10 cellular contexts compared by ENCODE assay signal in the genomic region with DNA sequence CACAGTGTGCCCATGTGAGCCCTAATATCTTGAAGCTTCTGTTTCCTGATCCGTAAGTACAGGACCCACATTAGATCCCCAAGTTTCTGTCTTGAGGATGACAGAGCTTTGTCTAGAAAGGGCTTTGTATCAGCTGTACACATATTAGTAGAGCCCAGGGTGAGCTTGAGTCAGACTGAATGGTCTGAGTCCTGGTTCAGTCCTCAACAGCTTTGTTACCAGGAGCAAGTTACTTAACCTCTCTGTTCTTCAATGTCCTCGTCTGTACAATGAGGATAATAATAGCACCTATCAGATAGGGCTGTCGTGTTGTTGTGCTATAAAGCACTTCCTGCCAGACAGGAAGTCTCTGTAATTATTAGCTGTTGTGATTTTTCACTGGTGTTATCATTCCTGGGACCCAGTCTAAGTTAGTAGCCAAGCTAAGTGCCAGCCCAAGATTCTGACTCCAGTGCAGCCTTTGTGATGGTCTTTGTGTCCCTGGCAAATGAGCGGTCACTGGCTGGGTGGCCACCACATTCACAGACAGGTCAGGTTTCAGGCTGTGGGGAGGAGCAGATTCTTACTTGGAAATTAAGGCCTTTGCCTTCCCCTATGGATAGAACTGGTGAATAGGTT. TPM values are rescaled to one million over a fixed set of nuclear protein-coding genes. Genes with fewer than 3 reads are reported as not detected.
A peak's percentile ranks its signal among the peaks of the same experiment; 100 is the strongest.
DNase-seq lines count a peak whose midpoint lies in the region; ATAC-seq, FAIRE-seq and TF ChIP-seq lines count a peak whose summit lies in the region.
"Had no signal": no experiment of that assay in that cellular context is flagged by ENCODE, and none has a peak within 500 bp of the region (broad histone marks: within the 10 kb centered on the region; RNA-seq: fewer than 3 reads in every experiment).

No MANE protein-coding gene starts in this region.

- H3K9me3 ChIP-seq in heart right ventricle (no peaks in the 10 kb centered on the region), mesodermal cell (ENCODE audit: control insufficient read depth, low read length) (no peaks in the 10 kb centered on the region)

- TF ChIP-seq CTCF in heart right ventricle (IDR thresholded peaks at IDR 0.05) = no peak
- TF ChIP-seq CTCF in brain microvascular endothelial cell (IDR thresholded peaks at IDR 0.05; ENCODE audit: low read depth, low read length, missing control alignments) = no peak

- DNase-seq in heart right ventricle (no peak), Right ventricle myocardium superior (no peak), brain microvascular endothelial cell (peak; percentile 12), urothelium cell line (ENCODE audit: low spot score) (no peak), G401 (ENCODE audit: low spot score) (no peak)
- DNase-seq in NK-92 treated with Interleukin-12 subunit alpha and Interleukin-12 subunit beta, amount 100 ng/mL, for 24 hours (lab: John Stamatoyannopoulos, UW) = no peak
- DNase-seq: effector CD8-positive, alpha-beta T cell; occipital lobe had no signal

- H3K4me3 ChIP-seq in heart right ventricle = no peak overlapping the region
- no peak overlapping the region for H3K4me3 ChIP-seq in brain microvascular endothelial cell (ENCODE audit: low read depth, low read length)
- no peak overlapping the region for H3K4me3 ChIP-seq in mesodermal cell (ENCODE audit: extremely low read depth, insufficient read depth, low read length, poor library complexity, severe bottlenecking)

- intact Hi-C loops in heart right ventricle (cut with DNase I) (no loop called here), Right ventricle myocardium superior (cut with DNase I) (no loop called here)

- H3K27me3 ChIP-seq in heart right ventricle = no peaks in the 10 kb centered on the region
- H3K27me3 ChIP-seq in brain microvascular endothelial cell (replicated peaks) = no peaks in the 10 kb centered on the region

- H3K36me3 ChIP-seq in heart right ventricle = peaks cover 0 to 9% (median 0%) of the 10 kb centered on the region in 9 donors
- H3K36me3 ChIP-seq in brain microvascular endothelial cell (replicated peaks) = no peaks in the 10 kb centered on the region
- no peaks in the 10 kb centered on the region for H3K36me3 ChIP-seq in mesodermal cell (ENCODE audit: control insufficient read depth, insufficient read depth, low read length)

- peaks cover 0 to 81% (median 52%) of the 10 kb centered on the region in 9 donors for H3K4me1 ChIP-seq in heart right ventricle
- H3K4me1 ChIP-seq in mesodermal cell (ENCODE audit: control insufficient read depth, insufficient read depth, low read length, poor library complexity, severe bottlenecking) = peaks cover 28% of the 10 kb centered on the region

- peak overlapping the region in 9 of 10 donors; percentile 6 to 73 (median 49) for H3K27ac ChIP-seq in heart right ventricle
- peak overlapping the region; percentile 39 for H3K27ac ChIP-seq in brain microvascular endothelial cell
- peak overlapping the region; percentile 50 for H3K27ac ChIP-seq in mesodermal cell (ENCODE audit: low read depth, low read length, severe bottlenecking)

- peak; percentile 91 for FAIRE-seq in urothelium cell line (lab: Jason Lieb, UNC)

- in situ Hi-C loops in brain microvascular endothelial cell (cut with HindIII; ENCODE audit: low pct_ligation_motif_present, low sequenced_read_pairs) (no loop called here), G401 (cut with HindIII; ENCODE audit: low sequenced_read_pairs) (no loop called here)

- peak in 3 of 8 donors; percentile 3 to 28 (median 18) for ATAC-seq in heart right ventricle
- no peak for ATAC-seq in Right ventricle myocardium superior (ENCODE audit: poor library complexity)
- ATAC-seq in GM21576 (IDR thresholded peaks at IDR 0.05; ENCODE audit: unreplicated experiment) = no peak

- 34 to 41% methylated on average over 4 of the region's 4 CpGs for WGBS in heart right ventricle, 2 donors
- WGBS in mesodermal cell (ENCODE audit: insufficient coverage in 2 of 2), 2 experiments = 57 to 68% methylated on average over 3 to 4 of the region's 4 CpGs

RNA-seq across cellular contexts. Expression of gene TOM1, which starts 6.8 kb away (rescaled TPM):
- 10 to 100 TPM; 51.1 to 72.5 (median 62.6) TPM for total RNA-seq in heart right ventricle
- 10 to 100 TPM; 55.0 to 64.6 TPM for polyA plus RNA-seq in heart right ventricle
- 68.6 TPM for total RNA-seq in Right ventricle myocardium superior
- 21.8 TPM for polyA plus RNA-seq in mesodermal cell (2013, experiment 1 of 2)
- polyA plus RNA-seq in mesodermal cell (2013, experiment 2 of 2) = 21.7 TPM
- 43.7 and 47.5 TPM in 2 replicates for total RNA-seq in G401 (2014; rRNA removed; shearing (Covaris generic))

RNA-seq across cellular contexts. Expression of gene HMGXB4, which starts 49.2 kb away (rescaled TPM):
- total RNA-seq in heart right ventricle = 10 to 100 TPM in 5 of 10 donors, 1 to 10 TPM in 5; 8.0 to 13.0 (median 10.1) TPM
- 1 to 10 TPM; 3.6 to 6.9 TPM for polyA plus RNA-seq in heart right ventricle
- 7.5 TPM for total RNA-seq in Right ventricle myocardium superior
- polyA plus RNA-seq in mesodermal cell (2013, experiment 1 of 2) = 45.3 TPM
- polyA plus RNA-seq in mesodermal cell (2013, experiment 2 of 2) = 42.5 TPM
- total RNA-seq in G401 (2014; rRNA removed; shearing (Covaris generic)) = 22.5 and 30.2 TPM in 2 replicates
